Comparison of ENCODE assay signal across 16 cellular contexts in the genomic region with DNA sequence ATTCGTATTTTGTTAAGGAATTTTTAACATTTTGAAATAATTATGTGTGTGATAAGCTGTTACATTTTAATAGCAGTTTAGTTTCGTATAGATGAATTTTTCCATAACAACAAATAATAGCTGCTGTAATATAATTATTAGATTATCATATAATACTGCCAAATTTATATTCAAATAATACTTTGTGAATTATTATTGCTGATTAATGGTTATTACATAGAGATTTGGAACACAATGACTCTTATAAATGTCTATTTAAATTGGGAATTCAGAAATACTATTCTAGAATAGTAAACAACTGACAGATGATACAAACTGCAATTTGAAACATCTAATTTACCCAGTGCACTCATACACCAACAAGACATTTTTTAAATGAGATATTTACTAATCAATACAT.
DNase-seq lines count a peak whose midpoint lies in the region; ATAC-seq, FAIRE-seq and TF ChIP-seq lines count a peak whose summit lies in the region.
"Had no signal": no experiment of that assay in that cellular context is flagged by ENCODE, and none has a peak within 500 bp of the region (broad histone marks: within the 10 kb centered on the region; RNA-seq: fewer than 3 reads in every experiment).

No MANE protein-coding gene starts in this region.

- H3K4me2 ChIP-seq in Karpas-422 (ENCODE audit: low read depth, low read length, poor library complexity, severe bottlenecking), result peak overlapping the region; percentile 36
- H3K4me2 ChIP-seq in K562 (ENCODE audit: insufficient read depth, low read length), result no peak overlapping the region

- BruUV-seq in K562 (replicated peaks; lab: Mats Ljungman, UMichigan), result no TSS peak

- no peaks in the 10 kb centered on the region for H3K9me3 ChIP-seq in Karpas-422 (ENCODE audit: low read length)
- H3K9me3 ChIP-seq in K562 (replicated peaks; ENCODE audit: control insufficient read depth, insufficient read depth, low read depth, low read length), result no peaks in the 10 kb centered on the region
- no peaks in the 10 kb centered on the region for H3K9me3 ChIP-seq in kidney (ENCODE audit: control insufficient read depth in 1 of 2, low read length in 2 of 2)
- no peaks in the 10 kb centered on the region for H3K9me3 ChIP-seq in SJCRH30 (replicated peaks)
- H3K9me3 ChIP-seq: BE2C, HAP-1 had no signal

- POLR2A ChIA-PET in K562 (lab: Yijun Ruan, JAX), result no interaction called here

- H3K9me2 ChIP-seq in Karpas-422 (replicated peaks; ENCODE audit: insufficient read depth, low read length), result no peaks in the 10 kb centered on the region

- TF ChIP-seq CTCF in K562 (IDR thresholded peaks at IDR 0.05 in 2 of 3, conservative IDR thresholded peaks at IDR 0.05 in 1 of 3; ENCODE audit: insufficient read depth in 2 of 3, low read depth in 1 of 3, low read length in 3 of 3) (no peak), kidney (IDR thresholded peaks at IDR 0.05; ENCODE audit: borderline replicate concordance, extremely low read depth, insufficient read depth) (no peak)

- no peaks in the 10 kb centered on the region for H3K9me1 ChIP-seq in K562 (ENCODE audit: control insufficient read depth, insufficient read depth, low read length)

- no peak overlapping the region for H2AFZ ChIP-seq in Karpas-422 (ENCODE audit: low read length)
- no peak overlapping the region for H2AFZ ChIP-seq in K562 (ENCODE audit: low read depth, low read length)

- H3K4me1 ChIP-seq in Karpas-422 (ENCODE audit: low read length) (peaks cover 21% of the 10 kb centered on the region), K562 (replicated peaks in 1 of 2; ENCODE audit: control insufficient read depth in 2 of 2, insufficient read depth in 2 of 2, low read length in 2 of 2) (peaks cover 0 to 5% of the 10 kb centered on the region in 2 experiments; a peak in 2 of 5 replicates), kidney (ENCODE audit: control insufficient read depth in 1 of 2, insufficient read depth in 1 of 2, low read depth in 1 of 2, low read length in 2 of 2) (no peaks in the 10 kb centered on the region), SJCRH30 (no peaks in the 10 kb centered on the region)
- H3K4me1 ChIP-seq: BE2C had no signal

- no peak for TF ChIP-seq RAD21 in K562 (CRISPR knock-in tag; conservative IDR thresholded peaks at IDR 0.05 in 1 of 2, IDR thresholded peaks at IDR 0.05 in 1 of 2)

- CTCF ChIA-PET in K562 (lab: Yijun Ruan, JAX; ENCODE audit: low intra/inter-chr PET ratio), result no interaction called here

- no peaks in the 10 kb centered on the region for H4K20me1 ChIP-seq in Karpas-422 (ENCODE audit: insufficient read depth, low read depth, low read length)
- no peaks in the 10 kb centered on the region for H4K20me1 ChIP-seq in K562 (replicated peaks; ENCODE audit: control insufficient read depth, insufficient read depth, low read length)

- no peak for DNase-seq in Karpas-422
- no peak for DNase-seq in K562 (ENCODE audit: extremely low read depth in 1 of 4, low spot score in 3 of 4)
- DNase-seq in kidney, result no peak
- DNase-seq in NCI-H774 (lab: John Stamatoyannopoulos, UW), result no peak
- no peak for DNase-seq in SJCRH30
- no peak for DNase-seq in NCI-H524 treated with DMSO at 0.1 percent for 48 hours (lab: John Stamatoyannopoulos, UW)
- DNase-seq: ACHN; BE2C; C1 segment of cervical spinal cord; CD4-positive, CD25-positive, alpha-beta regulatory T cell; CD8-positive, alpha-beta memory T cell; COR-L47; DMS79; GF-D8 had no signal

- H3K79me2 ChIP-seq in Karpas-422 (ENCODE audit: low read length), result no peaks in the 10 kb centered on the region
- no peaks in the 10 kb centered on the region for H3K79me2 ChIP-seq in K562 (ENCODE audit: control insufficient read depth, insufficient read depth, low read length)

- no peak overlapping the region for H3K9ac ChIP-seq in Karpas-422 (ENCODE audit: low read length)
- no peak overlapping the region for H3K9ac ChIP-seq in K562 (ENCODE audit: insufficient read depth in 1 of 2, low read depth in 2 of 2, low read length in 2 of 2)
- H3K9ac ChIP-seq in kidney (ENCODE audit: low read length in 2 of 2), result no peak overlapping the region

- TF ChIP-seq EP300 in K562 (IDR thresholded peaks at IDR 0.05; ENCODE audit: low read length), result no peak

- H3K27ac ChIP-seq in Karpas-422 (ENCODE audit: low read length) (no peak overlapping the region), K562 (ENCODE audit: extremely low read depth, low read depth, low read length) (no peak overlapping the region), kidney (ENCODE audit: low read depth in 2 of 2, low read length in 2 of 2) (no peak overlapping the region), SJCRH30 (no peak overlapping the region)

- no peak for FAIRE-seq in K562 (lab: Jason Lieb, UNC)
- FAIRE-seq in kidney (lab: Jason Lieb, UNC), result peak; percentile 51
- FAIRE-seq: A204.1 had no signal

- intact Hi-C loops in K562 (cut with micrococcal nuclease), result no loop called here
- intact Hi-C loops in kidney (cut with DNase I), result no loop called here

- H3K4me3 ChIP-seq in Karpas-422 (ENCODE audit: low read length) (no peak overlapping the region), K562 (no peak overlapping the region), kidney (ENCODE audit: low read length in 2 of 2) (no peak overlapping the region), SJCRH30 (no peak overlapping the region)
- H3K4me3 ChIP-seq: HAP-1 had no signal

- in situ Hi-C loops in K562 (cut with MboI), result no loop called here

- no peak for TF ChIP-seq POLR2A in K562 (conservative IDR thresholded peaks at IDR 0.05)

- H3K27me3 ChIP-seq in Karpas-422 (ENCODE audit: low read length) (no peaks in the 10 kb centered on the region), K562 (ENCODE audit: control insufficient read depth in 2 of 2, insufficient read depth in 2 of 2, low read length in 2 of 2) (no peaks in the 10 kb centered on the region), SJCRH30 (no peaks in the 10 kb centered on the region)
- H3K27me3 ChIP-seq: BE2C had no signal

- 39% methylated on average over 2 of the region's 2 CpGs for WGBS in K562 (ENCODE audit: insufficient coverage, low coverage, missing lambda C conversion rate)

- H3K36me3 ChIP-seq in Karpas-422 (ENCODE audit: insufficient read depth, low read length) (no peaks in the 10 kb centered on the region), K562 (ENCODE audit: control insufficient read depth, insufficient read depth, low read length) (no peaks in the 10 kb centered on the region), kidney (ENCODE audit: control insufficient read depth in 1 of 2, insufficient read depth in 2 of 2, low read length in 2 of 2) (no peaks in the 10 kb centered on the region), SJCRH30 (no peaks in the 10 kb centered on the region)
- H3K36me3 ChIP-seq: BE2C, HAP-1 had no signal

- ATAC-seq in K562, result no peak

TF ChIP-seq in K562, 482 proteins besides CTCF, POLR2A, EP300 and RAD21 (continues in another document):
- TF ChIP-seq, protein P1, sequence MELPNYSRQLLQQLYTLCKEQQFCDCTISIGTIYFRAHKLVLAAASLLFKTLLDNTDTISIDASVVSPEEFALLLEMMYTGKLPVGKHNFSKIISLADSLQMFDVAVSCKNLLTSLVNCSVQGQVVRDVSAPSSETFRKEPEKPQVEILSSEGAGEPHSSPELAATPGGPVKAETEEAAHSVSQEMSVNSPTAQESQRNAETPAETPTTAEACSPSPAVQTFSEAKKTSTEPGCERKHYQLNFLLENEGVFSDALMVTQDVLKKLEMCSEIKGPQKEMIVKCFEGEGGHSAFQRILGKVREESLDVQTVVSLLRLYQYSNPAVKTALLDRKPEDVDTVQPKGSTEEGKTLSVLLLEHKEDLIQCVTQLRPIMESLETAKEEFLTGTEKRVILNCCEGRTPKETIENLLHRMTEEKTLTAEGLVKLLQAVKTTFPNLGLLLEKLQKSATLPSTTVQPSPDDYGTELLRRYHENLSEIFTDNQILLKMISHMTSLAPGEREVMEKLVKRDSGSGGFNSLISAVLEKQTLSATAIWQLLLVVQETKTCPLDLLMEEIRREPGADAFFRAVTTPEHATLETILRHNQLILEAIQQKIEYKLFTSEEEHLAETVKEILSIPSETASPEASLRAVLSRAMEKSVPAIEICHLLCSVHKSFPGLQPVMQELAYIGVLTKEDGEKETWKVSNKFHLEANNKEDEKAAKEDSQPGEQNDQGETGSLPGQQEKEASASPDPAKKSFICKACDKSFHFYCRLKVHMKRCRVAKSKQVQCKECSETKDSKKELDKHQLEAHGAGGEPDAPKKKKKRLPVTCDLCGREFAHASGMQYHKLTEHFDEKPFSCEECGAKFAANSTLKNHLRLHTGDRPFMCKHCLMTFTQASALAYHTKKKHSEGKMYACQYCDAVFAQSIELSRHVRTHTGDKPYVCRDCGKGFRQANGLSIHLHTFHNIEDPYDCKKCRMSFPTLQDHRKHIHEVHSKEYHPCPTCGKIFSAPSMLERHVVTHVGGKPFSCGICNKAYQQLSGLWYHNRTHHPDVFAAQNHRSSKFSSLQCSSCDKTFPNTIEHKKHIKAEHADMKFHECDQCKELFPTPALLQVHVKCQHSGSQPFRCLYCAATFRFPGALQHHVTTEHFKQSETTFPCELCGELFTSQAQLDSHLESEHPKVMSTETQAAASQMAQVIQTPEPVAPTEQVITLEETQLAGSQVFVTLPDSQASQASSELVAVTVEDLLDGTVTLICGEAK (IDR thresholded peaks at IDR 0.05), result no peak
- TF ChIP-seq, protein P1 (CRISPR knock-in tag; IDR thresholded peaks at IDR 0.05), result no peak
